In genomic region chr7:150964593-150965111, GRCh38 we compare ENCODE assay signal across 9 cellular contexts. TPM values are rescaled to one million over a fixed set of nuclear protein-coding genes. Genes with fewer than 3 reads are reported as not detected.
DNase-seq lines count a peak whose midpoint lies in the region; ATAC-seq and TF ChIP-seq lines count a peak whose summit lies in the region.
"Had no signal": no experiment of that assay in that cellular context is flagged by ENCODE, and none has a peak within 500 bp of the region (broad histone marks: within the 10 kb centered on the region; RNA-seq: fewer than 3 reads in every experiment).

No MANE protein-coding gene starts in this region.

- TF ChIP-seq POLR2A in heart left ventricle (IDR thresholded peaks at IDR 0.05): no peak
- no peak for TF ChIP-seq POLR2A in transverse colon (IDR thresholded peaks at IDR 0.05)

- in situ Hi-C loops in transverse colon (cut with MboI; ENCODE audit: low pct_ligation_motif_present in 1 of 4, low pct_unique_long_range_greater_than_20kb in 1 of 4, low sequenced_read_pairs in 3 of 4): no loop called here

- H3K4me3 ChIP-seq in heart left ventricle (peak overlapping the region in 1 of 12 donors; percentile 4), transverse colon (no peak overlapping the region)

- TF ChIP-seq CTCF in heart left ventricle (IDR thresholded peaks at IDR 0.05) (peak in 6 of 12 donors; percentile 9 to 21 (median 19)), transverse colon (IDR thresholded peaks at IDR 0.05) (peak in 2 of 5 experiments; percentile 6 to 41)

- H3K9me3 ChIP-seq in heart left ventricle (no peaks in the 10 kb centered on the region), transverse colon (no peaks in the 10 kb centered on the region)

- peak; percentile 10 for DNase-seq in NCI-H345 (lab: John Stamatoyannopoulos, UW)
- no peak for DNase-seq in NCI-H345 treated with DMSO at 0.1 percent for 48 hours (lab: John Stamatoyannopoulos, UW; ENCODE audit: unreplicated experiment)
- peak; percentile 67 to 81 for DNase-seq in SHP77 (lab: John Stamatoyannopoulos, UW)
- peak; percentile 88 to 96 (median 91) for DNase-seq in heart left ventricle
- DNase-seq in transverse colon: peak; percentile 24
- no peak for DNase-seq in AG20443 (ENCODE audit: low spot score)
- DNase-seq in AML-193 (lab: John Stamatoyannopoulos, UW): no peak
- DNase-seq: stimulated activated CD8-positive, alpha-beta memory T cell treated with anti-CD3 and anti-CD28 coated beads, Interleukin-4, amount 100 ng/mL, for 48 hours had no signal

- H3K36me3 ChIP-seq in heart left ventricle (no peaks in the 10 kb centered on the region), transverse colon (no peaks in the 10 kb centered on the region)

- TF ChIP-seq EP300 in transverse colon (IDR thresholded peaks at IDR 0.05; ENCODE audit: low read depth): no peak

- H3K27me3 ChIP-seq in heart left ventricle: peaks cover 0 to 26% (median 0%) of the 10 kb centered on the region in 9 donors
- no peaks in the 10 kb centered on the region for H3K27me3 ChIP-seq in transverse colon

- intact Hi-C loops in heart left ventricle (cut with DNase I) (loop anchor here in 3 of 10 donors (1.0 to 2.0 kb wide), 3 partner anchors 12 to 24 kb away; partner anchors contain the start of gene KCNH2 (in 1 of the 3)), transverse colon (cut with DNase I; ENCODE audit: low total_unique reads) (no loop called here)

- H3K27ac ChIP-seq in heart left ventricle: peak overlapping the region; percentile 70 to 96 (median 88)
- peak overlapping the region; percentile 54 to 94 (median 76) for H3K27ac ChIP-seq in transverse colon

- peak; percentile 82 to 86 (median 85) for ATAC-seq in heart left ventricle
- ATAC-seq in GM21447 (IDR thresholded peaks at IDR 0.05; ENCODE audit: unreplicated experiment): no peak

- H3K4me1 ChIP-seq in heart left ventricle (peaks cover 0 to 95% (median 40%) of the 10 kb centered on the region in 12 donors), transverse colon (peaks cover 12 to 57% (median 28%) of the 10 kb centered on the region in 4 donors)

- 11 to 22% (median 17%) methylated on average over 15 to 16 of the region's 16 CpGs for WGBS in heart left ventricle, 4 donors
- 64% methylated on average over 16 of the region's 16 CpGs; no CpG with 5 or more reads in 1 of the 2 donors for WGBS in transverse colon (ENCODE audit: low coverage in 1 of 2), 2 donors

RNA-seq across cellular contexts. Expression of gene KCNH2, which starts 13.5 kb away (rescaled TPM):
- total RNA-seq in heart left ventricle (100 to 1,000 TPM in 5 of 9 donors, 10 to 100 TPM in 4; 58.1 to 185 (median 104) TPM), transverse colon (10 to 100 TPM in 3 of 4 donors, 1 to 10 TPM in 1; 9.5 to 39.0 (median 19.3) TPM)
- 100 to 1,000 TPM in 1 of 2 donors, 10 to 100 TPM in 1; 59.8 to 154 TPM for polyA plus RNA-seq in heart left ventricle

RNA-seq across cellular contexts. Expression of gene NOS3, which starts 26.2 kb away (rescaled TPM):
- total RNA-seq in heart left ventricle (10 to 100 TPM in 7 of 9 donors, 1 to 10 TPM in 2; 9.4 to 49.4 (median 17.3) TPM), transverse colon (10 to 100 TPM in 2 of 4 donors, 1 to 10 TPM in 2; 2.5 to 34.2 (median 7.0) TPM)
- polyA plus RNA-seq in heart left ventricle: 10 to 100 TPM in 1 of 2 donors, 1 to 10 TPM in 1; 8.9 to 20.5 TPM

RNA-seq across cellular contexts. Expression of gene ATG9B, which starts 59.6 kb away (rescaled TPM):
- total RNA-seq in heart left ventricle: 1 to 10 TPM in 1 of 9 donors, under 1 TPM in 1, not detected in 7; 0.07 to 1.0 TPM
- polyA plus RNA-seq in heart left ventricle: under 1 TPM; 0.26 to 0.38 TPM
- total RNA-seq in transverse colon: 1 to 10 TPM in 1 of 4 donors, not detected in 3; 1.1 TPM

Comparison
In these comparisons a context has a peak if more than half of its experiments do, and no peak if none do; other contexts are left out.
1. DNase-seq: peak in NCI-H345 (single experiment), SHP77 (2 of 2), heart left ventricle (5 of 5) and transverse colon (single experiment); none in NCI-H345 treated with DMSO at 0.1 percent for 48 hours (single experiment), AG20443 (single experiment) and AML-193 (0 of 2).